ENCODE assay signal across 22 cellular contexts in genomic region chr2:219630770-219631405, GRCh38. TPM values are rescaled to one million over a fixed set of nuclear protein-coding genes. Genes with fewer than 3 reads are reported as not detected.
A peak's percentile ranks its signal among the peaks of the same experiment; 100 is the strongest.
DNase-seq lines count a peak whose midpoint lies in the region; ATAC-seq, FAIRE-seq and TF ChIP-seq lines count a peak whose summit lies in the region.
"Had no signal": no experiment of that assay in that cellular context is flagged by ENCODE, and none has a peak within 500 bp of the region (broad histone marks: within the 10 kb centered on the region; RNA-seq: fewer than 3 reads in every experiment).

No MANE protein-coding gene starts in this region.

- FAIRE-seq in K562 (lab: Jason Lieb, UNC): no peak
- FAIRE-seq: keratinocyte had no signal

- in situ Hi-C loops in K562 (cut with MboI): no loop called here

- H3K36me3 ChIP-seq in K562 (ENCODE audit: control insufficient read depth, insufficient read depth, low read length): no peaks in the 10 kb centered on the region
- peaks cover 22 to 25% of the 10 kb centered on the region in 2 experiments for H3K36me3 ChIP-seq in trophoblast cell (ENCODE audit: control insufficient read depth in 1 of 2, insufficient read depth in 2 of 2, low read length in 2 of 2)
- H3K36me3 ChIP-seq: MG63, vagina had no signal

- peak; percentile 0 for DNase-seq in GM19238 (ENCODE audit: insufficient read length, low spot score)
- peak in 2 of 4 experiments; percentile 32 for DNase-seq in K562 (ENCODE audit: extremely low read depth in 1 of 4, low spot score in 3 of 4)
- peak; percentile 78 to 91 (median 89) for DNase-seq in right cardiac atrium
- peak; percentile 77 for DNase-seq in posterior vena cava (ENCODE audit: low spot score)
- no peak for DNase-seq in trophoblast cell
- DNase-seq: activated CD4-positive, alpha-beta T cell treated with anti-CD3 and anti-CD28 coated beads for 1 hour; activated CD8-positive, alpha-beta T cell treated with anti-CD3 and anti-CD28 coated beads, Interleukin-2, amount 10 ng/mL, durations not matched to agents 7 days and 5 days; activated naive CD4-positive, alpha-beta T cell treated with anti-CD3 and anti-CD28 coated beads, Interleukin-2, amount 10 ng/mL, durations not matched to agents 7 days and 5 days; anterior cingulate cortex; caudate nucleus; MG63; NCI-H1436; NCI-H526 treated with DMSO at 0.1 percent for 48 hours; SHP77 had no signal

- no peak for TF ChIP-seq POLR2A in K562 (conservative IDR thresholded peaks at IDR 0.05)

- H2AK5ac ChIP-seq in trophoblast cell (ENCODE audit: low read length): no peak overlapping the region

- H4K20me1 ChIP-seq in K562 (replicated peaks; ENCODE audit: control insufficient read depth, insufficient read depth, low read length): 0 out of 2 replicates have a peak, but pooled peaks cover 3% of the 10 kb centered on the region

- peaks cover 7% of the 10 kb centered on the region for H3K79me1 ChIP-seq in trophoblast cell (ENCODE audit: low read length)

- H3K18ac ChIP-seq in trophoblast cell (ENCODE audit: low read length): no peak overlapping the region

- POLR2A ChIA-PET in K562 (lab: Yijun Ruan, JAX): interaction anchor here (1.0 kb wide), 1 partner anchor 43 kb away, joined by 4 read pairs; no protein-coding TSS in a partner anchor

- H3K9ac ChIP-seq in K562 (ENCODE audit: insufficient read depth in 1 of 2, low read depth in 2 of 2, low read length in 2 of 2) (peak overlapping the region in 1 of 2 experiments; percentile 26; a peak in 1 of 4 replicates), trophoblast cell (ENCODE audit: low read length) (no peak overlapping the region)

- H3K4me2 ChIP-seq in K562 (ENCODE audit: insufficient read depth, low read length) (no peak overlapping the region), trophoblast cell (ENCODE audit: low read length) (no peak overlapping the region)

- H2BK12ac ChIP-seq in trophoblast cell (ENCODE audit: low read length): no peak overlapping the region

- CTCF ChIA-PET in K562 (lab: Yijun Ruan, JAX; ENCODE audit: low intra/inter-chr PET ratio): no interaction called here

- H2BK5ac ChIP-seq in trophoblast cell (ENCODE audit: low read depth, low read length, poor library complexity): no peak overlapping the region

- no peak for TF ChIP-seq RAD21 in K562 (CRISPR knock-in tag; conservative IDR thresholded peaks at IDR 0.05 in 1 of 2, IDR thresholded peaks at IDR 0.05 in 1 of 2)

- H3K23ac ChIP-seq in trophoblast cell (ENCODE audit: low read length): no peak overlapping the region

- no peak overlapping the region for H2BK120ac ChIP-seq in trophoblast cell (ENCODE audit: insufficient read depth, low read length, poor library complexity)

- no TSS peak for BruUV-seq in K562 (replicated peaks; lab: Mats Ljungman, UMichigan)

- H4K91ac ChIP-seq in trophoblast cell (ENCODE audit: low read depth, low read length): no peak overlapping the region

- no peak overlapping the region for H2AFZ ChIP-seq in K562 (ENCODE audit: low read depth, low read length)
- no peak overlapping the region for H2AFZ ChIP-seq in trophoblast cell (ENCODE audit: insufficient read depth, low read length, poor library complexity)

- no peak overlapping the region for H3K4ac ChIP-seq in trophoblast cell (ENCODE audit: low read depth, low read length)

- TF ChIP-seq CTCF in K562 (IDR thresholded peaks at IDR 0.05 in 2 of 3, conservative IDR thresholded peaks at IDR 0.05 in 1 of 3; ENCODE audit: insufficient read depth in 2 of 3, low read depth in 1 of 3, low read length in 3 of 3): no peak

- no peaks in the 10 kb centered on the region for H3K79me2 ChIP-seq in K562 (ENCODE audit: control insufficient read depth, insufficient read depth, low read length)
- peaks cover 2% of the 10 kb centered on the region for H3K79me2 ChIP-seq in trophoblast cell (ENCODE audit: control insufficient read depth, insufficient read depth, low read length, poor library complexity)

- H3K14ac ChIP-seq in trophoblast cell (ENCODE audit: low read length): no peak overlapping the region

- ATAC-seq in K562 (no peak), right cardiac atrium (peak; percentile 73 to 76), HG02852 (IDR thresholded peaks at IDR 0.05; ENCODE audit: unreplicated experiment) (no peak), HG03520 (IDR thresholded peaks at IDR 0.05; ENCODE audit: unreplicated experiment) (no peak)
- ATAC-seq: activated CD8-positive, alpha-beta T cell treated with anti-CD3 and anti-CD28 coated beads, Interleukin-2, amount 10 ng/mL, durations not matched to agents 7 days and 5 days had no signal

- H3K4me3 ChIP-seq in K562 (no peak overlapping the region), right cardiac atrium (ENCODE audit: low read length) (peak overlapping the region; percentile 6), trophoblast cell (ENCODE audit: low read depth, low read length) (no peak overlapping the region)
- H3K4me3 ChIP-seq: MG63, vagina had no signal

- no peak overlapping the region for H4K12ac ChIP-seq in trophoblast cell (ENCODE audit: low read depth, low read length)

- no peaks in the 10 kb centered on the region for H3K9me3 ChIP-seq in K562 (replicated peaks; ENCODE audit: control insufficient read depth, insufficient read depth, low read depth, low read length)
- H3K9me3 ChIP-seq in right cardiac atrium (ENCODE audit: control insufficient read depth, low read length): no peaks in the 10 kb centered on the region
- peaks cover 2% of the 10 kb centered on the region for H3K9me3 ChIP-seq in trophoblast cell (ENCODE audit: insufficient read depth, low read depth, low read length)
- H3K9me3 ChIP-seq: MG63, vagina had no signal

- 4% methylated on average over 3 of the region's 17 CpGs for WGBS in K562 (ENCODE audit: insufficient coverage, low coverage, missing lambda C conversion rate)
- WGBS in right cardiac atrium: 56% methylated on average over 17 of the region's 17 CpGs
- WGBS in trophoblast cell (ENCODE audit: extremely low coverage, insufficient coverage, insufficient read length): no CpG with 5 or more reads among the region's 17 CpGs

- H3K4me1 ChIP-seq in K562 (replicated peaks in 1 of 2; ENCODE audit: control insufficient read depth in 2 of 2, insufficient read depth in 2 of 2, low read length in 2 of 2): peaks cover 0 to 61% of the 10 kb centered on the region in 2 experiments; a peak in 2 of 5 replicates
- H3K4me1 ChIP-seq in right cardiac atrium (ENCODE audit: control insufficient read depth, insufficient read depth, low read length): no peaks in the 10 kb centered on the region
- peaks cover 3% of the 10 kb centered on the region in 2 experiments for H3K4me1 ChIP-seq in trophoblast cell (ENCODE audit: control insufficient read depth in 1 of 2, insufficient read depth in 2 of 2, low read length in 2 of 2)

- no peaks in the 10 kb centered on the region for H3K9me1 ChIP-seq in K562 (ENCODE audit: control insufficient read depth, insufficient read depth, low read length)

- no peak overlapping the region for H4K8ac ChIP-seq in trophoblast cell (ENCODE audit: low read depth, low read length)

- TF ChIP-seq EP300 in K562 (IDR thresholded peaks at IDR 0.05; ENCODE audit: low read length): no peak

- H3K27ac ChIP-seq in K562 (ENCODE audit: extremely low read depth, low read depth, low read length) (no peak overlapping the region), right cardiac atrium (ENCODE audit: low read length) (peak overlapping the region; percentile 82), trophoblast cell (ENCODE audit: low read depth, low read length) (no peak overlapping the region)
- H3K27ac ChIP-seq: epithelial cell of prostate, vagina had no signal

- H3K27me3 ChIP-seq in K562 (ENCODE audit: control insufficient read depth in 2 of 2, insufficient read depth in 2 of 2, low read length in 2 of 2): peaks cover 0 to 9% of the 10 kb centered on the region in 2 experiments; a peak in 2 of 5 replicates
- no peaks in the 10 kb centered on the region for H3K27me3 ChIP-seq in right cardiac atrium (ENCODE audit: control insufficient read depth, insufficient read depth)
- H3K27me3 ChIP-seq in trophoblast cell (ENCODE audit: insufficient read depth, low read length): no peaks in the 10 kb centered on the region
- H3K27me3 ChIP-seq: MG63, vagina had no signal

- intact Hi-C loops in K562 (cut with micrococcal nuclease) (loop anchor here (5.0 kb wide), 1 partner anchor 96 kb away; no protein-coding TSS in a partner anchor), right cardiac atrium (cut with DNase I) (no loop called here), posterior vena cava (cut with DNase I) (loop anchor here in 1 of 2 donors (10.0 kb wide), 1 partner anchor 776 kb away; the partner anchor contains the start of gene WNT6)

RNA-seq across cellular contexts. Expression of gene SLC4A3, which starts 3.5 kb away (rescaled TPM):
- total RNA-seq in K562 (2011; cell fraction: chromatin; rRNA removed; ENCODE audit: low replicate concordance): 0.28 and 2.2 TPM in 2 replicates
- 0.53 and 1.0 TPM in 2 replicates for total RNA-seq in K562 (2011; cell fraction: nucleolus; rRNA removed)
- 0.53 and 0.59 TPM in 2 replicates for total RNA-seq in K562 (2011; cell fraction: nucleoplasm; rRNA removed)
- not detected in 2 replicates for total RNA-seq in K562 (2014; rRNA removed)
- total RNA-seq in K562 (2014; rRNA removed; fragmentation: Illumina TruSeq; extraction: Trizol): not detected in 2 replicates
- total RNA-seq in K562 (2015; rRNA removed; fragmentation: Illumina TruSeq; extraction: Trizol): 0.04 TPM in 1 of 2 replicates, not detected in the other
- 0.04 and 0.31 TPM in 2 replicates for total RNA-seq in K562 (2021)
- polyA plus RNA-seq in K562 (2011; rRNA removed): 0.26 and 0.76 TPM in 2 replicates
- polyA plus RNA-seq in K562 (2011; cell fraction: cytosol; rRNA removed): 0.39 and 0.62 TPM in 2 replicates
- 3.3 and 5.9 TPM in 2 replicates for polyA plus RNA-seq in K562 (2011; cell fraction: nucleus; rRNA removed)
- polyA plus RNA-seq in K562 (2012): 0.08 and 0.17 TPM in 2 replicates
- 0.04 TPM in 1 of 2 replicates, not detected in the other for polyA plus RNA-seq in K562 (2014; fragmentation: Illumina TruSeq; extraction: Trizol)
- not detected for polyA plus RNA-seq in K562 (2014; fragmentation: Nextera tagmentation; extraction: Ambion mirVana)
- 0.05 and 0.11 TPM in 2 replicates for polyA plus RNA-seq in K562 (2014; rRNA removed)
- polyA minus RNA-seq in K562 (2011; rRNA and poly(A)+ RNA removed): not detected in 2 replicates
- polyA minus RNA-seq in K562 (2011; cell fraction: cytosol; rRNA and poly(A)+ RNA removed): not detected in 2 replicates
- polyA minus RNA-seq in K562 (2011; cell fraction: nucleus; rRNA and poly(A)+ RNA removed): 1.1 and 2.2 TPM in 2 replicates
- total RNA-seq in right cardiac atrium: 100 to 1,000 TPM; 322 to 445 (median 392) TPM
- polyA plus RNA-seq in right cardiac atrium: 288 TPM
- total RNA-seq in posterior vena cava: 10 to 100 TPM in 1 of 2 donors, 1 to 10 TPM in 1; 6.2 to 10.1 TPM
- polyA plus RNA-seq in trophoblast cell (2013): 8.9 and 9.4 TPM in 2 replicates
- total RNA-seq: activated CD8-positive, alpha-beta T cell treated with anti-CD3 and anti-CD28 coated beads, Interleukin-2, amount 10 ng/mL, durations not matched to agents 7 days and 5 days; OCI-LY7 had no signal
- polyA plus RNA-seq: CD14-positive monocyte had no signal

RNA-seq across cellular contexts. Expression of gene STK11IP, which starts 33.2 kb away (rescaled TPM):
- 27.6 and 95.1 TPM in 2 replicates for total RNA-seq in K562 (2011; cell fraction: chromatin; rRNA removed; ENCODE audit: low replicate concordance)
- 56.0 and 75.7 TPM in 2 replicates for total RNA-seq in K562 (2011; cell fraction: nucleolus; rRNA removed)
- total RNA-seq in K562 (2011; cell fraction: nucleoplasm; rRNA removed): 40.2 and 44.7 TPM in 2 replicates
- 8.5 and 10.3 TPM in 2 replicates for total RNA-seq in K562 (2014; rRNA removed)
- 3.3 TPM in 2 replicates for total RNA-seq in K562 (2014; rRNA removed; fragmentation: Illumina TruSeq; extraction: Trizol)
- total RNA-seq in K562 (2015; rRNA removed; fragmentation: Illumina TruSeq; extraction: Trizol): 5.6 and 6.5 TPM in 2 replicates
- total RNA-seq in K562 (2021): 20.6 and 21.7 TPM in 2 replicates
- polyA plus RNA-seq in K562 (2011; rRNA removed): 4.7 and 14.4 TPM in 2 replicates
- 5.6 and 6.8 TPM in 2 replicates for polyA plus RNA-seq in K562 (2011; cell fraction: cytosol; rRNA removed)
- polyA plus RNA-seq in K562 (2011; cell fraction: nucleus; rRNA removed): 89.3 and 106 TPM in 2 replicates
- polyA plus RNA-seq in K562 (2012): 14.2 TPM in 2 replicates
- 7.3 and 10.6 TPM in 2 replicates for polyA plus RNA-seq in K562 (2014; fragmentation: Illumina TruSeq; extraction: Trizol)
- under 1 TPM; 0.52 to 0.89 TPM for polyA plus RNA-seq in K562 (2014; fragmentation: Nextera tagmentation; extraction: Ambion mirVana)
- 9.0 and 12.6 TPM in 2 replicates for polyA plus RNA-seq in K562 (2014; rRNA removed)
- polyA minus RNA-seq in K562 (2011; rRNA and poly(A)+ RNA removed): 5.2 and 5.4 TPM in 2 replicates
- polyA minus RNA-seq in K562 (2011; cell fraction: cytosol; rRNA and poly(A)+ RNA removed): 9.6 and 10.6 TPM in 2 replicates
- 27.2 and 31.0 TPM in 2 replicates for polyA minus RNA-seq in K562 (2011; cell fraction: nucleus; rRNA and poly(A)+ RNA removed)
- 10 to 100 TPM; 12.1 to 19.0 (median 15.1) TPM for total RNA-seq in right cardiac atrium
- polyA plus RNA-seq in right cardiac atrium: 13.4 TPM
- total RNA-seq in posterior vena cava: 10 to 100 TPM; 18.6 to 22.4 TPM
- 19.1 and 19.7 TPM in 2 replicates for polyA plus RNA-seq in trophoblast cell (2013)

RNA-seq across cellular contexts. Expression of gene INHA, which starts 58.8 kb away (rescaled TPM):
- total RNA-seq in K562 (2011; cell fraction: chromatin; rRNA removed; ENCODE audit: low replicate concordance): 0.56 and 0.93 TPM in 2 replicates
- 0.79 and 1.0 TPM in 2 replicates for total RNA-seq in K562 (2011; cell fraction: nucleolus; rRNA removed)
- total RNA-seq in K562 (2011; cell fraction: nucleoplasm; rRNA removed): 0.84 and 1.1 TPM in 2 replicates
- total RNA-seq in K562 (2014; rRNA removed): 1.1 and 1.3 TPM in 2 replicates
- 0.11 and 0.13 TPM in 2 replicates for total RNA-seq in K562 (2014; rRNA removed; fragmentation: Illumina TruSeq; extraction: Trizol)
- total RNA-seq in K562 (2015; rRNA removed; fragmentation: Illumina TruSeq; extraction: Trizol): 0.40 and 0.41 TPM in 2 replicates
- total RNA-seq in K562 (2021): 0.51 and 0.71 TPM in 2 replicates
- polyA plus RNA-seq in K562 (2011; rRNA removed): 0.61 and 0.72 TPM in 2 replicates
- 1.0 and 3.8 TPM in 2 replicates for polyA plus RNA-seq in K562 (2011; cell fraction: cytosol; rRNA removed)
- polyA plus RNA-seq in K562 (2011; cell fraction: nucleus; rRNA removed): 3.8 and 4.3 TPM in 2 replicates
- 0.68 and 1.8 TPM in 2 replicates for polyA plus RNA-seq in K562 (2012)
- polyA plus RNA-seq in K562 (2014; fragmentation: Illumina TruSeq; extraction: Trizol): 0.36 and 0.61 TPM in 2 replicates
- polyA plus RNA-seq in K562 (2014; fragmentation: Nextera tagmentation; extraction: Ambion mirVana): under 1 TPM; 0.07 TPM
- 0.90 and 1.9 TPM in 2 replicates for polyA plus RNA-seq in K562 (2014; rRNA removed)
- polyA minus RNA-seq in K562 (2011; rRNA and poly(A)+ RNA removed): 0.14 and 0.15 TPM in 2 replicates
- polyA minus RNA-seq in K562 (2011; cell fraction: cytosol; rRNA and poly(A)+ RNA removed): not detected in 2 replicates
- polyA minus RNA-seq in K562 (2011; cell fraction: nucleus; rRNA and poly(A)+ RNA removed): 0.33 and 0.40 TPM in 2 replicates
- 10 to 100 TPM; 16.7 to 47.6 (median 28.1) TPM for total RNA-seq in right cardiac atrium
- polyA plus RNA-seq in right cardiac atrium: 28.7 TPM
- total RNA-seq in posterior vena cava: under 1 TPM in 1 of 2 donors, not detected in 1; 0.37 TPM
- 24.7 and 27.9 TPM in 2 replicates for polyA plus RNA-seq in trophoblast cell (2013)
- total RNA-seq: activated CD8-positive, alpha-beta T cell treated with anti-CD3 and anti-CD28 coated beads, Interleukin-2, amount 10 ng/mL, durations not matched to agents 7 days and 5 days; lung microvascular endothelial cell; OCI-LY7 had no signal
- polyA plus RNA-seq: CD14-positive monocyte had no signal

RNA-seq across cellular contexts. Expression of gene OBSL1, which starts 59.5 kb away (rescaled TPM):
- total RNA-seq in K562 (2011; cell fraction: chromatin; rRNA removed; ENCODE audit: low replicate concordance): 21.4 and 68.9 TPM in 2 replicates
- 49.9 and 55.4 TPM in 2 replicates for total RNA-seq in K562 (2011; cell fraction: nucleolus; rRNA removed)
- total RNA-seq in K562 (2011; cell fraction: nucleoplasm; rRNA removed): 22.7 and 27.9 TPM in 2 replicates
- total RNA-seq in K562 (2014; rRNA removed) (14.9 and 19.2 TPM in 2 replicates), K562 (2014; rRNA removed; fragmentation: Illumina TruSeq; extraction: Trizol) (2.5 and 3.0 TPM in 2 replicates), K562 (2015; rRNA removed; fragmentation: Illumina TruSeq; extraction: Trizol) (8.6 and 9.6 TPM in 2 replicates), K562 (2021) (24.5 and 26.6 TPM in 2 replicates), right cardiac atrium (100 to 1,000 TPM; 263 to 321 (median 294) TPM), posterior vena cava (10 to 100 TPM; 40.7 to 57.7 TPM)
- polyA plus RNA-seq in K562 (2011; rRNA removed) (10.2 and 14.7 TPM in 2 replicates), K562 (2014; fragmentation: Illumina TruSeq; extraction: Trizol) (6.8 and 12.6 TPM in 2 replicates), K562 (2014; fragmentation: Nextera tagmentation; extraction: Ambion mirVana) (1 to 10 TPM; 1.2 to 1.9 TPM), K562 (2014; rRNA removed) (19.3 and 19.8 TPM in 2 replicates), right cardiac atrium (179 TPM)
- polyA plus RNA-seq in K562 (2011; cell fraction: cytosol; rRNA removed): 9.2 and 21.4 TPM in 2 replicates
- 91.1 and 133 TPM in 2 replicates for polyA plus RNA-seq in K562 (2011; cell fraction: nucleus; rRNA removed)
- 27.0 and 40.4 TPM in 2 replicates for polyA plus RNA-seq in K562 (2012)
- polyA minus RNA-seq in K562 (2011; rRNA and poly(A)+ RNA removed): 6.2 and 8.2 TPM in 2 replicates
- polyA minus RNA-seq in K562 (2011; cell fraction: cytosol; rRNA and poly(A)+ RNA removed): 14.2 and 18.7 TPM in 2 replicates
- 17.0 and 18.6 TPM in 2 replicates for polyA minus RNA-seq in K562 (2011; cell fraction: nucleus; rRNA and poly(A)+ RNA removed)
- polyA plus RNA-seq in trophoblast cell (2013): 155 and 158 TPM in 2 replicates
- polyA plus RNA-seq: CD14-positive monocyte had no signal

Comparison
In these comparisons a context has a peak if more than half of its experiments do, and no peak if none do; other contexts are left out.
1. DNase-seq: peak in GM19238 (single experiment), right cardiac atrium (3 of 3) and posterior vena cava (single experiment); none in trophoblast cell (0 of 2).
2. ATAC-seq: peak in right cardiac atrium (2 of 2); none in K562 (single experiment), HG02852 (single experiment) and HG03520 (single experiment).
3. RNA of gene SLC4A3, which starts 3.5 kb away (total RNA-seq): 322 to 445 TPM in right cardiac atrium; 6.2 to 10.1 TPM in posterior vena cava and 0.04 to 2.2 TPM in K562; every median in the first group is over 10 times any median in the second.
4. RNA of gene INHA, which starts 58.8 kb away (total RNA-seq): 16.7 to 47.6 TPM in right cardiac atrium; 0.11 to 1.3 TPM in K562 and 0.37 TPM in posterior vena cava; every median in the first group is over 4 times any median in the second.